In genomic region chr15:96703794-96704550, GRCh38 we compare ENCODE assay signal across 17 cellular contexts.
A peak's percentile ranks its signal among the peaks of the same experiment; 100 is the strongest.
DNase-seq lines count a peak whose midpoint lies in the region; ATAC-seq, FAIRE-seq and TF ChIP-seq lines count a peak whose summit lies in the region.
"Had no signal": no experiment of that assay in that cellular context is flagged by ENCODE, and none has a peak within 500 bp of the region (broad histone marks: within the 10 kb centered on the region; RNA-seq: fewer than 3 reads in every experiment).

No MANE protein-coding gene starts in this region.

- H3K79me2 ChIP-seq in GM23338 (replicated peaks; ENCODE audit: insufficient read depth) (no peaks in the 10 kb centered on the region), fibroblast of lung (ENCODE audit: control insufficient read depth, insufficient read depth, low read length) (no peaks in the 10 kb centered on the region)

- peaks cover 8% of the 10 kb centered on the region for H3K27me3 Mint-ChIP-seq in GM23338 (ENCODE audit: insufficient read depth, low read depth, poor library complexity)

- no peaks in the 10 kb centered on the region for H3K36me3 ChIP-seq in GM23338 (ENCODE audit: insufficient read depth)
- no peaks in the 10 kb centered on the region for H3K36me3 ChIP-seq in fibroblast of lung (ENCODE audit: control insufficient read depth, insufficient read depth, low read length)
- no peaks in the 10 kb centered on the region for H3K36me3 ChIP-seq in small intestine (ENCODE audit: control insufficient read depth in 2 of 2, insufficient read depth in 2 of 2, low read length in 2 of 2)

- no peak overlapping the region for H3K9ac ChIP-seq in fibroblast of lung (ENCODE audit: insufficient read depth, low read length)

- ATAC-seq in GM23338 = no peak; the same call in 1 of the 3 replicates
- ATAC-seq in GM19452 (IDR thresholded peaks at IDR 0.05; ENCODE audit: unreplicated experiment) = no peak
- no peak for ATAC-seq in GM21576 (IDR thresholded peaks at IDR 0.05; ENCODE audit: unreplicated experiment)

- H3K36me3 Mint-ChIP-seq in GM23338 (ENCODE audit: low read depth) = no peaks in the 10 kb centered on the region

- H3K4me1 ChIP-seq in GM23338 (ENCODE audit: insufficient read depth) (peaks cover 82% of the 10 kb centered on the region), fibroblast of lung (ENCODE audit: control insufficient read depth, extremely low read depth, insufficient read depth, low read length) (no peaks in the 10 kb centered on the region), small intestine (ENCODE audit: control insufficient read depth in 2 of 2, insufficient read depth in 1 of 2, low read depth in 1 of 2, low read length in 1 of 2) (no peaks in the 10 kb centered on the region)

- H2AFZ ChIP-seq in GM23338 (no peak overlapping the region), fibroblast of lung (ENCODE audit: low read length) (no peak overlapping the region)

- H3K9me3 Mint-ChIP-seq in GM23338 = no peaks in the 10 kb centered on the region

- no peak overlapping the region for H3K27ac Mint-ChIP-seq in GM23338

- H3K4me3 ChIP-seq in GM23338 = peak overlapping the region; percentile 30
- no peak overlapping the region for H3K4me3 ChIP-seq in fibroblast of lung (replicated peaks in 1 of 4; ENCODE audit: control extremely low read depth in 1 of 4, insufficient read depth in 1 of 4, low read depth in 3 of 4, low read length in 4 of 4)
- H3K4me3 ChIP-seq in small intestine (ENCODE audit: low read depth in 1 of 2, low read length in 2 of 2) = no peak overlapping the region
- H3K4me3 ChIP-seq: SK-N-MC had no signal

- no peaks in the 10 kb centered on the region; the same call in 1 of the 2 replicates for H3F3A ChIP-seq in GM23338 (replicated peaks; ENCODE audit: low read depth)

- H3K27me3 ChIP-seq in GM23338 (ENCODE audit: insufficient read depth) (no peaks in the 10 kb centered on the region), fibroblast of lung (ENCODE audit: control insufficient read depth, insufficient read depth, low read length) (no peaks in the 10 kb centered on the region), small intestine (ENCODE audit: control insufficient read depth in 2 of 2, insufficient read depth in 2 of 2, low read length in 2 of 2) (peaks cover 0 to 2% of the 10 kb centered on the region in 2 donors)

- H4K20me1 ChIP-seq in GM23338 (replicated peaks; ENCODE audit: insufficient read depth) = no peaks in the 10 kb centered on the region
- H4K20me1 ChIP-seq in fibroblast of lung (ENCODE audit: control insufficient read depth, extremely low read depth, insufficient read depth, low read length) = no peaks in the 10 kb centered on the region

- 51 to 58% (median 53%) methylated on average over 5 of the region's 5 CpGs for WGBS in small intestine, 3 donors

- H3K9me2 ChIP-seq in GM23338 (ENCODE audit: insufficient read depth) = no peaks in the 10 kb centered on the region

- DNase-seq in GM23338 (ENCODE audit: low spot score) (no peak), OCI-M1 (lab: John Stamatoyannopoulos, UW) (peak; percentile 35), fibroblast of lung (ENCODE audit: low read depth in 2 of 2) (peak; percentile 8 to 37), renal cortical epithelial cell (ENCODE audit: low read depth) (peak; percentile 89), NAMALWA (ENCODE audit: low spot score) (no peak), small intestine (no peak)
- DNase-seq: GOT3, Karpas-422, NCI-H1417 treated with DMSO at 0.1 percent for 48 hours, NCI-H2029 treated with DMSO at 0.1 percent for 48 hours, NCI-H2171 treated with DMSO at 0.1 percent for 48 hours, NCI-H446 treated with DMSO at 0.1 percent for 48 hours, NCI-H774 had no signal

- H3K4me2 ChIP-seq in GM23338 (peak overlapping the region; percentile 59), fibroblast of lung (ENCODE audit: extremely low read depth, insufficient read depth, low read length) (no peak overlapping the region)

- H3K4me3 Mint-ChIP-seq in GM23338 = 0 out of 3 replicates have a peak overlapping the region, but pooled peaks have one; percentile 27

- H3K9me3 ChIP-seq in fibroblast of lung (ENCODE audit: control insufficient read depth, insufficient read depth, low read depth, low read length) (no peaks in the 10 kb centered on the region), small intestine (ENCODE audit: control insufficient read depth, low read depth) (no peaks in the 10 kb centered on the region)

- peaks cover 73% of the 10 kb centered on the region for H3K4me1 Mint-ChIP-seq in GM23338

- H3K27ac ChIP-seq in GM23338 (ENCODE audit: low read depth) (no peak overlapping the region), fibroblast of lung (ENCODE audit: insufficient read depth, low read length) (no peak overlapping the region), small intestine (ENCODE audit: low read depth in 1 of 2, low read length in 1 of 2) (no peak overlapping the region)
- H3K27ac ChIP-seq: C4-2B, SK-N-MC had no signal

- TF ChIP-seq CTCF in GM23338 (conservative IDR thresholded peaks at IDR 0.05; ENCODE audit: low read depth in 2 of 2) (no peak), fibroblast of lung (conservative IDR thresholded peaks at IDR 0.05 in 1 of 2, IDR thresholded peaks at IDR 0.05 in 1 of 2; ENCODE audit: low read depth in 1 of 2, low read length in 2 of 2) (no peak)

- no peak for FAIRE-seq in small intestine (lab: Jason Lieb, UNC)

TF ChIP-seq in GM23338, 12 proteins besides CTCF, POLR2A, EP300 and RAD21 (continues in another document):
- TF ChIP-seq STAT1 (IDR thresholded peaks at IDR 0.05; ENCODE audit: unreplicated experiment) (no peak), POLR2AphosphoS5 (IDR thresholded peaks at IDR 0.05; ENCODE audit: low read depth) (no peak), NANOG (IDR thresholded peaks at IDR 0.05; ENCODE audit: borderline replicate concordance) (peak; percentile 25; the same call in 1 of the 2 replicates), EZH2 (IDR thresholded peaks at IDR 0.05; ENCODE audit: low read depth, unreplicated experiment) (no peak), ZNF462 (CRISPR knock-in tag; IDR thresholded peaks at IDR 0.05) (no peak), EZH2phosphoT487 (IDR thresholded peaks at IDR 0.05; ENCODE audit: unreplicated experiment) (no peak), ZNF114 (CRISPR knock-in tag; IDR thresholded peaks at IDR 0.05) (no peak)

Comparison
In these comparisons a context has a peak if more than half of its experiments do, and no peak if none do; other contexts are left out.
1. DNase-seq: peak in OCI-M1 (single experiment), fibroblast of lung (2 of 2) and renal cortical epithelial cell (single experiment); none in GM23338 (single experiment), NAMALWA (single experiment) and small intestine (single experiment).